ENCODE assay signal across 8 cellular contexts in the genomic region with DNA sequence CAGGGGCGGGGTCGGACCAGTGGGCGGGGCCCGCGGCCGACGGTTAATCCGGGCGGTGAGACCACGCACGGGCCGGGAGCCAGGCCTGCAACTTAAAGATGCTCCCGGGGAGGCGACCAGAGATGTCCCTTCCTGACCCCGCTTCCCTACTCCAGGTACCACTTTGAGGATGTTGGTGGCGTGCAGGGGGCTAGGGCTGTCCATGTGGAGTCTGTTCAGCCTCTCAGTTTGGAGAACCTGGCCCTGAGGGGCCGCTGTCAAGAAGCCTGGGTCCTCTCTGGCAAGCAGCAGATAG. TPM values are rescaled to one million over a fixed set of nuclear protein-coding genes. Genes with fewer than 3 reads are reported as not detected.
A peak's percentile ranks its signal among the peaks of the same experiment; 100 is the strongest.
DNase-seq lines count a peak whose midpoint lies in the region; ATAC-seq lines count a peak whose summit lies in the region.

No MANE protein-coding gene starts in this region.

- ATAC-seq in CD4-positive, CD25-positive, alpha-beta regulatory T cell (ENCODE audit: low read depth in 2 of 2): no peak
- ATAC-seq in HG02852 (IDR thresholded peaks at IDR 0.05; ENCODE audit: unreplicated experiment) (peak; percentile 57), GM18868 (IDR thresholded peaks at IDR 0.05; ENCODE audit: unreplicated experiment) (no peak), GM18870 (IDR thresholded peaks at IDR 0.05; ENCODE audit: unreplicated experiment) (no peak)
- ATAC-seq in activated naive CD4-positive, alpha-beta T cell treated with anti-CD3 and anti-CD28 coated beads, Interleukin-2, amount 50 U/mL, for 72 hours: no peak
- no peak for ATAC-seq in stimulated activated naive CD8-positive, alpha-beta T cell treated with anti-CD3 and anti-CD28 coated beads, Interleukin-15, amount 100 ng/mL, for 72 hours

- H3K4me3 Mint-ChIP-seq in CD4-positive, CD25-positive, alpha-beta regulatory T cell: peak overlapping the region; percentile 96 to 100 (median 98)
- H3K4me3 Mint-ChIP-seq in stimulated activated naive CD8-positive, alpha-beta T cell treated with anti-CD3 and anti-CD28 coated beads, Interleukin-15, amount 100 ng/mL, for 72 hours: peak overlapping the region; percentile 91 to 98

- peaks cover 37% of the 10 kb centered on the region for H3K4me1 ChIP-seq in CD4-positive, CD25-positive, alpha-beta regulatory T cell (ENCODE audit: control insufficient read depth, insufficient read depth, low read length, poor library complexity, severe bottlenecking)
- no peaks in the 10 kb centered on the region for H3K4me1 ChIP-seq in iPS-20b (ENCODE audit: insufficient read depth, low read length)

- H3K27ac Mint-ChIP-seq in CD4-positive, CD25-positive, alpha-beta regulatory T cell: peak overlapping the region; percentile 66 to 97 (median 95)
- H3K27ac Mint-ChIP-seq in activated naive CD4-positive, alpha-beta T cell treated with anti-CD3 and anti-CD28 coated beads, Interleukin-2, amount 50 U/mL, for 72 hours: peak overlapping the region; percentile 93 to 96
- peak overlapping the region; percentile 87 to 93 for H3K27ac Mint-ChIP-seq in stimulated activated naive CD8-positive, alpha-beta T cell treated with anti-CD3 and anti-CD28 coated beads, Interleukin-15, amount 100 ng/mL, for 72 hours

- H3K27me3 Mint-ChIP-seq in CD4-positive, CD25-positive, alpha-beta regulatory T cell: no peaks in the 10 kb centered on the region
- H3K27me3 Mint-ChIP-seq in stimulated activated naive CD8-positive, alpha-beta T cell treated with anti-CD3 and anti-CD28 coated beads, Interleukin-15, amount 100 ng/mL, for 72 hours: no peaks in the 10 kb centered on the region

- H3K27me3 ChIP-seq in CD4-positive, CD25-positive, alpha-beta regulatory T cell (ENCODE audit: control insufficient read depth, insufficient read depth, low read length): no peaks in the 10 kb centered on the region
- no peaks in the 10 kb centered on the region for H3K27me3 ChIP-seq in iPS-20b (ENCODE audit: insufficient read depth, low read length)

- H3K36me3 ChIP-seq in CD4-positive, CD25-positive, alpha-beta regulatory T cell (ENCODE audit: control insufficient read depth, insufficient read depth, low read length): no peaks in the 10 kb centered on the region
- H3K36me3 ChIP-seq in iPS-20b (ENCODE audit: insufficient read depth, low read depth, low read length): no peaks in the 10 kb centered on the region

- H3K9me3 ChIP-seq in CD4-positive, CD25-positive, alpha-beta regulatory T cell (ENCODE audit: control insufficient read depth in 2 of 2, low read length in 2 of 2): no peaks in the 10 kb centered on the region
- no peaks in the 10 kb centered on the region for H3K9me3 ChIP-seq in iPS-20b (ENCODE audit: insufficient read depth, low read depth, low read length)

- peaks cover 9 to 69% (median 38%) of the 10 kb centered on the region in 4 donors for H3K4me1 Mint-ChIP-seq in CD4-positive, CD25-positive, alpha-beta regulatory T cell
- H3K4me1 Mint-ChIP-seq in stimulated activated naive CD8-positive, alpha-beta T cell treated with anti-CD3 and anti-CD28 coated beads, Interleukin-15, amount 100 ng/mL, for 72 hours: peaks cover 38% of the 10 kb centered on the region

- H3K9ac ChIP-seq in iPS-20b (ENCODE audit: low read depth, low read length): peak overlapping the region; percentile 91; the same call in 1 of the 2 replicates

- H3K27ac ChIP-seq in CD4-positive, CD25-positive, alpha-beta regulatory T cell (ENCODE audit: insufficient read depth, low read length, poor library complexity, severe bottlenecking): peak overlapping the region; percentile 88
- H3K27ac ChIP-seq in iPS-20b (ENCODE audit: low read length): no peak overlapping the region

- peak overlapping the region; percentile 76 for H3K4me3 ChIP-seq in CD4-positive, CD25-positive, alpha-beta regulatory T cell (ENCODE audit: low read depth, low read length)
- H3K4me3 ChIP-seq in iPS-20b (ENCODE audit: low read length): peak overlapping the region; percentile 93

- H3K36me3 Mint-ChIP-seq in CD4-positive, CD25-positive, alpha-beta regulatory T cell: peaks cover 11% of the 10 kb centered on the region
- H3K36me3 Mint-ChIP-seq in activated naive CD4-positive, alpha-beta T cell treated with anti-CD3 and anti-CD28 coated beads, Interleukin-2, amount 50 U/mL, for 72 hours: peaks cover 0 to 32% of the 10 kb centered on the region in 2 donors

- DNase-seq in CD4-positive, CD25-positive, alpha-beta regulatory T cell: no peak
- peak in 1 of 2 donors; percentile 85 for DNase-seq in activated naive CD4-positive, alpha-beta T cell treated with anti-CD3 and anti-CD28 coated beads, Interleukin-2, amount 50 U/mL, for 72 hours (ENCODE audit: low spot score in 2 of 2)
- DNase-seq in stimulated activated naive CD8-positive, alpha-beta T cell treated with anti-CD3 and anti-CD28 coated beads, Interleukin-15, amount 100 ng/mL, for 72 hours: no peak
- DNase-seq in hepatic stellate cell (ENCODE audit: low spot score): no peak

- H3K9me3 Mint-ChIP-seq in CD4-positive, CD25-positive, alpha-beta regulatory T cell: peaks cover 0 to 1% (median 0%) of the 10 kb centered on the region in 7 donors
- H3K9me3 Mint-ChIP-seq in activated naive CD4-positive, alpha-beta T cell treated with anti-CD3 and anti-CD28 coated beads, Interleukin-2, amount 50 U/mL, for 72 hours: no peaks in the 10 kb centered on the region
- H3K9me3 Mint-ChIP-seq in stimulated activated naive CD8-positive, alpha-beta T cell treated with anti-CD3 and anti-CD28 coated beads, Interleukin-15, amount 100 ng/mL, for 72 hours: no peaks in the 10 kb centered on the region

RNA-seq across cellular contexts. Expression of gene RANGRF, which starts 0.6 kb away (rescaled TPM):
- 40.0 TPM for total RNA-seq in CD4-positive, CD25-positive, alpha-beta regulatory T cell
- polyA plus RNA-seq in CD4-positive, CD25-positive, alpha-beta regulatory T cell: 100 to 1,000 TPM in 2 of 4 donors, 10 to 100 TPM in 2; 87.6 to 131 (median 99.0) TPM
- 10 to 100 TPM; 39.7 to 80.9 TPM for total RNA-seq in activated naive CD4-positive, alpha-beta T cell treated with anti-CD3 and anti-CD28 coated beads, Interleukin-2, amount 50 U/mL, for 72 hours

RNA-seq across cellular contexts. Expression of gene SLC25A35, which starts 6.2 kb away (rescaled TPM):
- 13.7 TPM for total RNA-seq in CD4-positive, CD25-positive, alpha-beta regulatory T cell
- 1 to 10 TPM in 3 of 4 donors, under 1 TPM in 1; 0.64 to 2.7 (median 1.7) TPM for polyA plus RNA-seq in CD4-positive, CD25-positive, alpha-beta regulatory T cell
- 10 to 100 TPM in 1 of 2 donors, 1 to 10 TPM in 1; 3.3 to 19.2 TPM for total RNA-seq in activated naive CD4-positive, alpha-beta T cell treated with anti-CD3 and anti-CD28 coated beads, Interleukin-2, amount 50 U/mL, for 72 hours

RNA-seq across cellular contexts. Expression of gene ARHGEF15, which starts 21.0 kb away (rescaled TPM):
- not detected for total RNA-seq in CD4-positive, CD25-positive, alpha-beta regulatory T cell
- not detected for polyA plus RNA-seq in CD4-positive, CD25-positive, alpha-beta regulatory T cell
- not detected for total RNA-seq in activated naive CD4-positive, alpha-beta T cell treated with anti-CD3 and anti-CD28 coated beads, Interleukin-2, amount 50 U/mL, for 72 hours

RNA-seq across cellular contexts. Expression of gene PFAS, which starts 40.0 kb away (rescaled TPM):
- 13.9 TPM for total RNA-seq in CD4-positive, CD25-positive, alpha-beta regulatory T cell
- polyA plus RNA-seq in CD4-positive, CD25-positive, alpha-beta regulatory T cell: 10 to 100 TPM in 3 of 4 donors, 1 to 10 TPM in 1; 7.4 to 12.7 (median 11.2) TPM
- total RNA-seq in activated naive CD4-positive, alpha-beta T cell treated with anti-CD3 and anti-CD28 coated beads, Interleukin-2, amount 50 U/mL, for 72 hours: 100 to 1,000 TPM in 1 of 2 donors, 10 to 100 TPM in 1; 47.0 to 147 TPM

RNA-seq across cellular contexts. Expression of gene CTC1, which starts 41.2 kb away (rescaled TPM):
- total RNA-seq in CD4-positive, CD25-positive, alpha-beta regulatory T cell: 265 TPM
- polyA plus RNA-seq in CD4-positive, CD25-positive, alpha-beta regulatory T cell: 10 to 100 TPM; 20.2 to 32.4 (median 24.1) TPM
- total RNA-seq in activated naive CD4-positive, alpha-beta T cell treated with anti-CD3 and anti-CD28 coated beads, Interleukin-2, amount 50 U/mL, for 72 hours: 100 to 1,000 TPM in 1 of 2 donors, 10 to 100 TPM in 1; 57.6 to 107 TPM
